In the genomic region with DNA sequence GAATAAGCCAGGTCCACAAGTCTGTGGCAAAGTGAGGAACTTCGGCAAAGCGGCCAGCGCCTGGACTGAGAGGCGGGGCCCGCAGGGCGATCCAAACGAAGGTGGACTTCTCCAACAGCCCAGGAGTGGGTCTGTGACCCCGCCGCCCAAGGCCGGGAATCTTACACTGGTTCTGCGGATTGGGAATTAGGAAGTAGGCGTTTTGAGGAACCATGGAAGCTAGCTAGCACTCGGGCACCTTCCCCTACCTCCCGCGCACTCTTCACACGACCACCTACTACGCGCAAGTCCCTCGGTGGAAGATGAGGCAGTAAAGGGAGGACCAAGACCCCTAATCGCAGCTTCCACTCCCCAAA, we compare ENCODE assay signal across 1 cellular context.
TF ChIP-seq lines count a peak whose summit lies in the region.

No MANE protein-coding gene starts in this region.

TF ChIP-seq in GM12878, 131 proteins besides CTCF, POLR2A, EP300 and RAD21:
- TF ChIP-seq ZNF622 (IDR thresholded peaks at IDR 0.05) (no peak), DPF2 (IDR thresholded peaks at IDR 0.05) (peak; percentile 90), TBL1XR1 (IDR thresholded peaks at IDR 0.05; ENCODE audit: low read depth, low read length) (no peak)
- TF ChIP-seq, protein P1, sequence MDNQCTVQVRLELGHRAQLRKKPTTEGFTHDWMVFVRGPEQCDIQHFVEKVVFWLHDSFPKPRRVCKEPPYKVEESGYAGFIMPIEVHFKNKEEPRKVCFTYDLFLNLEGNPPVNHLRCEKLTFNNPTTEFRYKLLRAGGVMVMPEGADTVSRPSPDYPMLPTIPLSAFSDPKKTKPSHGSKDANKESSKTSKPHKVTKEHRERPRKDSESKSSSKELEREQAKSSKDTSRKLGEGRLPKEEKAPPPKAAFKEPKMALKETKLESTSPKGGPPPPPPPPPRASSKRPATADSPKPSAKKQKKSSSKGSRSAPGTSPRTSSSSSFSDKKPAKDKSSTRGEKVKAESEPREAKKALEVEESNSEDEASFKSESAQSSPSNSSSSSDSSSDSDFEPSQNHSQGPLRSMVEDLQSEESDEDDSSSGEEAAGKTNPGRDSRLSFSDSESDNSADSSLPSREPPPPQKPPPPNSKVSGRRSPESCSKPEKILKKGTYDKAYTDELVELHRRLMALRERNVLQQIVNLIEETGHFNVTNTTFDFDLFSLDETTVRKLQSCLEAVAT (IDR thresholded peaks at IDR 0.05) = peak; percentile 79; the same call in 1 of the 2 replicates
TF ChIP-seq in GM12878: peak in this region for 2.
